Comparison of ENCODE assay signal across 22 cellular contexts in the genomic region with DNA sequence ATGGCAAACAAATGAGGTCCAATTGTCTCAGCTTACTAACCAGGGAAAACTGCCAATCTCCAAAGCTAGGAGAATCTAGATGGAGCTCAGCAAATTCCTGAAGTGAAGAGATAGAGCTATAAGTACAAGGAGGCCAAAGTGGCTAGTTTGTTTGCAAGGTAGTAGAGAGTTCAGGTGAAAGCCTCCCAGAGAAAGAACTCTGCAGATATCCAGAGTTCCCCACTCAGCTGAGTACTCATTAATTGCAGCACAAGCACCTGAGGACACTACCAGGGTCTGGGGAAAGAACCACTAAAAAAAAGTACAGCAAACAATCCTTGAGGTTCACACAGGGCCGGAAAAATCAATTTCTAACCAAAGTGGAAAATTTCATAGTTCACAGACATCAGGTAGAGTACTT.
"Had no signal": no experiment of that assay in that cellular context is flagged by ENCODE, and none has a peak within 500 bp of the region (broad histone marks: within the 10 kb centered on the region; RNA-seq: fewer than 3 reads in every experiment).

No MANE protein-coding gene starts in this region.

- DNase-seq: activated CD4-positive, alpha-beta T cell treated with anti-CD3 and anti-CD28 coated beads for 36 hours; activated CD4-positive, alpha-beta T cell treated with anti-CD3 and anti-CD28 coated beads, Interleukin-2, amount 50 U/mL, for 1 hour; activated CD8-positive, alpha-beta memory T cell treated with anti-CD3 and anti-CD28 coated beads, Interleukin-2, amount 50 U/mL, for 4 hours; activated CD8-positive, alpha-beta T cell treated with anti-CD3 and anti-CD28 coated beads for 36 hours; activated gamma-delta T cell treated with Interleukin-2 at 50 U/mL for 16 hours; activated naive CD4-positive, alpha-beta T cell treated with anti-CD3 and anti-CD28 coated beads, Interleukin-2, amount 10 ng/mL, durations not matched to agents 7 days and 5 days; activated naive CD8-positive, alpha-beta T cell treated with anti-CD3 and anti-CD28 coated beads for 36 hours; activated T-cell treated with anti-CD3 and anti-CD28 coated beads, Interleukin-2, amount 50 U/mL, for 72 hours; adrenal gland; anterior cingulate cortex; MG63; MV-4-11; NCI-H1092 treated with DMSO at 0.1 percent for 48 hours; NCI-H1417 treated with DMSO at 0.1 percent for 48 hours; NCI-H1694; NCI-H2029 treated with DMSO at 0.1 percent for 48 hours; NCI-H446; PC-9; T-helper 1 cell had no signal

- H3K27me3 Mint-ChIP-seq: activated naive CD4-positive, alpha-beta T cell treated with anti-CD3 and anti-CD28 coated beads, Interleukin-2, amount 10 ng/mL, durations not matched to agents 7 days and 5 days; activated naive CD8-positive, alpha-beta T cell treated with anti-CD3 and anti-CD28 coated beads for 36 hours had no signal

- H3K4me3 ChIP-seq: adrenal gland, MG63, PC-9, SK-N-MC had no signal

- H3K4me3 Mint-ChIP-seq: activated CD4-positive, alpha-beta T cell treated with anti-CD3 and anti-CD28 coated beads for 36 hours; activated CD8-positive, alpha-beta T cell treated with anti-CD3 and anti-CD28 coated beads for 36 hours; activated naive CD4-positive, alpha-beta T cell treated with anti-CD3 and anti-CD28 coated beads, Interleukin-2, amount 10 ng/mL, durations not matched to agents 7 days and 5 days; activated naive CD8-positive, alpha-beta T cell treated with anti-CD3 and anti-CD28 coated beads for 36 hours; activated T-cell treated with anti-CD3 and anti-CD28 coated beads, Interleukin-2, amount 50 U/mL, for 72 hours had no signal

- H2AFZ ChIP-seq: PC-9 had no signal

- H3K4me1 ChIP-seq: adrenal gland had no signal

- H3K4me1 Mint-ChIP-seq: activated CD4-positive, alpha-beta T cell treated with anti-CD3 and anti-CD28 coated beads for 36 hours; activated naive CD4-positive, alpha-beta T cell treated with anti-CD3 and anti-CD28 coated beads, Interleukin-2, amount 10 ng/mL, durations not matched to agents 7 days and 5 days; activated naive CD8-positive, alpha-beta T cell treated with anti-CD3 and anti-CD28 coated beads for 36 hours had no signal

- H3K36me3 ChIP-seq: adrenal gland, MG63 had no signal

- H3K36me3 Mint-ChIP-seq: activated naive CD4-positive, alpha-beta T cell treated with anti-CD3 and anti-CD28 coated beads, Interleukin-2, amount 10 ng/mL, durations not matched to agents 7 days and 5 days had no signal

- H3K27ac Mint-ChIP-seq: activated CD4-positive, alpha-beta T cell treated with anti-CD3 and anti-CD28 coated beads for 36 hours; activated CD8-positive, alpha-beta T cell treated with anti-CD3 and anti-CD28 coated beads for 36 hours; activated naive CD4-positive, alpha-beta T cell treated with anti-CD3 and anti-CD28 coated beads, Interleukin-2, amount 10 ng/mL, durations not matched to agents 7 days and 5 days; activated naive CD8-positive, alpha-beta T cell treated with anti-CD3 and anti-CD28 coated beads for 36 hours; activated T-cell treated with anti-CD3 and anti-CD28 coated beads, Interleukin-2, amount 50 U/mL, for 72 hours; activated T-helper 2 cell treated with anti-CD3 and anti-CD28 coated beads, Interferon-gamma antibody, Interleukin-2, Interleukin-4, amounts not matched to agents 10 μg/mL and 5 μg/mL and 100 μg/mL, durations not matched to agents 14 hours and 24 hours and 36 hours had no signal

- H3K27me3 ChIP-seq: adrenal gland, MG63 had no signal

- H3K27ac ChIP-seq: adrenal gland, PC-9, SK-N-MC, VCaP had no signal

- H3K4me2 ChIP-seq: PC-9 had no signal

- ATAC-seq: activated CD4-positive, alpha-beta T cell treated with anti-CD3 and anti-CD28 coated beads for 36 hours; activated CD8-positive, alpha-beta T cell treated with anti-CD3 and anti-CD28 coated beads for 36 hours; activated T-cell treated with anti-CD3 and anti-CD28 coated beads, Interleukin-2, amount 50 U/mL, for 72 hours had no signal
